Comparison of ENCODE assay signal across 1 cellular context in the genomic region with DNA sequence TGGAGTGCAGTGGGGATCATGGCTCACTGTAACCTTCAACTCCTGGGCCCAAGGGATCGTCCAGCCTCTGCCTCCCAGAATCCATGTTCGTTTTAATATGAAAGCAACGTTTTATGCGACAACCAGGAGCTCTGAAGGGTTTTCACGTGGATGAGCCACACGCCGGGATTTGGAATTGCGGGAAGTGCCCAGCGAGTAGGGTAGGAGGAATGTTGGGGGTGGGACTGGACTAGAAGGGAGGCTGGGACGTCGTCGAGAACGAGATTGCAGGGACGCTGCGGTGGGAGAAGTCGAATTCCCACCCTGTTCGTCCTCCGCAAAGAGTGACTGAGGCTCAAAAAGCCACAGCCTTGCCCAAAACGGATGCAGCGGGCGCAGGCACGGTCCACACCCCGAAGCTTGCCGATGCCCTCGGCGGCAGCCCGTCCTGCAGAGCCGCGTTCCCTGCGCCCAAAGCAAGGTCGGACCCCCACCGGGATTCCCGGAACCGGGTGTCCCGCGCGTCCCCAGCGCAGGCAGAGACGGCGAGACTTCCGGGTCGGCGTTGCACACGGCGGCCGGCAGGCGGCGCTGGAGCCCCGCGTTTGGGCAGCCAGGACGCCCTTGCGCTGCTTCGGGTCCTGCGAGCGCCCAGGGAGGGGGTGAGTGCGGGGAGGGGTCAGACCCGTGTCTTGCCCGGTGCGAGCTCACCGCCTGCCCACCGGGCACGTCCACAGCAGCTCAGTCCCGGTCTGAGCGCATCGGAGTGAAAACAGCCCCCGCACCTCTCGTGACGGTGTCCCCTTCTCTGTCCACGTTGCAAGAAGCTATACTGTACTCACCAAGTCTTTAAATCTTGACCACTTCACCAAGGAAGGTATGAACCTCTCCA.
TF ChIP-seq lines count a peak whose summit lies in the region.

No MANE protein-coding gene starts in this region.

TF ChIP-seq in HepG2, 621 proteins besides CTCF, POLR2A, EP300 and RAD21 (continued from another document and continues in another):
- TF ChIP-seq ATF1 (CRISPR knock-in tag; IDR thresholded peaks at IDR 0.05) (no peak), TOPORS (CRISPR knock-in tag; IDR thresholded peaks at IDR 0.05) (no peak; the same call in 1 of the 2 replicates), RFX3 (CRISPR knock-in tag; IDR thresholded peaks at IDR 0.05) (no peak), ZNF652 (CRISPR knock-in tag; IDR thresholded peaks at IDR 0.05; ENCODE audit: borderline replicate concordance, low read depth) (no peak), HNF4A (CRISPR knock-in tag; IDR thresholded peaks at IDR 0.05) (peak; percentile 50; the same call in 1 of the 2 replicates), ZNF367 (CRISPR knock-in tag; IDR thresholded peaks at IDR 0.05; ENCODE audit: borderline replicate concordance) (0 out of 2 replicates have a peak, but pooled peaks have one; percentile 62), MIER3 (CRISPR knock-in tag; IDR thresholded peaks at IDR 0.05; ENCODE audit: borderline replicate concordance) (peak; percentile 98; the same call in 1 of the 2 replicates), REPIN1 (CRISPR knock-in tag; IDR thresholded peaks at IDR 0.05; ENCODE audit: borderline replicate concordance, low read depth) (peak; percentile 95), MED1 (CRISPR knock-in tag; IDR thresholded peaks at IDR 0.05) (peak; percentile 84), U2AF1 (optimal IDR thresholded peaks at IDR 0.05; ENCODE audit: low read depth, low read length) (no peak), NFE2 (CRISPR knock-in tag; IDR thresholded peaks at IDR 0.05) (no peak), ZNF543 (CRISPR knock-in tag; IDR thresholded peaks at IDR 0.05) (0 out of 2 replicates have a peak, but pooled peaks have one; percentile 81), DMAP1 (CRISPR knock-in tag; IDR thresholded peaks at IDR 0.05) (peak; percentile 87), NAIF1 (CRISPR knock-in tag; IDR thresholded peaks at IDR 0.05; ENCODE audit: borderline replicate concordance) (peak; percentile 83; the same call in 1 of the 2 replicates), ZNF180 (CRISPR knock-in tag; IDR thresholded peaks at IDR 0.05; ENCODE audit: borderline replicate concordance, low read depth) (no peak), CREB1 (IDR thresholded peaks at IDR 0.05) (no peak), CREB1 (CRISPR knock-in tag; IDR thresholded peaks at IDR 0.05) (no peak), CENPX (CRISPR knock-in tag; IDR thresholded peaks at IDR 0.05) (no peak), ZNF317 (CRISPR knock-in tag; IDR thresholded peaks at IDR 0.05) (peak; percentile 82), KDM1A (CRISPR knock-in tag; IDR thresholded peaks at IDR 0.05) (peak; percentile 71; the same call in 1 of the 2 replicates), SRSF4 (IDR thresholded peaks at IDR 0.05; ENCODE audit: low read depth, low read length, poor library complexity, severe bottlenecking) (no peak)
- TF ChIP-seq, protein P1, sequence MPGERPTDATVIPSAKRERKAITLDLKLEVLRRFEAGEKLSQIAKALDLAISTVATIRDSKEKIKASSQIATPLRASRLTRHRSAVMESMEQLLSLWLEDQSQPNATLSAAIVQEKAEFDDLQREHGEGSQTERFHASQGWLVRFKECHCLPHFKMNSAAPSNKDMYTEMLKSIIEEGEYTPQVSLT (CRISPR knock-in tag; IDR thresholded peaks at IDR 0.05; ENCODE audit: borderline replicate concordance, low read depth): no peak; the same call in 1 of the 2 replicates
- TF ChIP-seq, protein P2, sequence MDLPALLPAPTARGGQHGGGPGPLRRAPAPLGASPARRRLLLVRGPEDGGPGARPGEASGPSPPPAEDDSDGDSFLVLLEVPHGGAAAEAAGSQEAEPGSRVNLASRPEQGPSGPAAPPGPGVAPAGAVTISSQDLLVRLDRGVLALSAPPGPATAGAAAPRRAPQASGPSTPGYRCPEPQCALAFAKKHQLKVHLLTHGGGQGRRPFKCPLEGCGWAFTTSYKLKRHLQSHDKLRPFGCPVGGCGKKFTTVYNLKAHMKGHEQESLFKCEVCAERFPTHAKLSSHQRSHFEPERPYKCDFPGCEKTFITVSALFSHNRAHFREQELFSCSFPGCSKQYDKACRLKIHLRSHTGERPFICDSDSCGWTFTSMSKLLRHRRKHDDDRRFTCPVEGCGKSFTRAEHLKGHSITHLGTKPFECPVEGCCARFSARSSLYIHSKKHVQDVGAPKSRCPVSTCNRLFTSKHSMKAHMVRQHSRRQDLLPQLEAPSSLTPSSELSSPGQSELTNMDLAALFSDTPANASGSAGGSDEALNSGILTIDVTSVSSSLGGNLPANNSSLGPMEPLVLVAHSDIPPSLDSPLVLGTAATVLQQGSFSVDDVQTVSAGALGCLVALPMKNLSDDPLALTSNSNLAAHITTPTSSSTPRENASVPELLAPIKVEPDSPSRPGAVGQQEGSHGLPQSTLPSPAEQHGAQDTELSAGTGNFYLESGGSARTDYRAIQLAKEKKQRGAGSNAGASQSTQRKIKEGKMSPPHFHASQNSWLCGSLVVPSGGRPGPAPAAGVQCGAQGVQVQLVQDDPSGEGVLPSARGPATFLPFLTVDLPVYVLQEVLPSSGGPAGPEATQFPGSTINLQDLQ (CRISPR knock-in tag; IDR thresholded peaks at IDR 0.05): peak; percentile 93; the same call in 1 of the 2 replicates
- TF ChIP-seq, protein P3, sequence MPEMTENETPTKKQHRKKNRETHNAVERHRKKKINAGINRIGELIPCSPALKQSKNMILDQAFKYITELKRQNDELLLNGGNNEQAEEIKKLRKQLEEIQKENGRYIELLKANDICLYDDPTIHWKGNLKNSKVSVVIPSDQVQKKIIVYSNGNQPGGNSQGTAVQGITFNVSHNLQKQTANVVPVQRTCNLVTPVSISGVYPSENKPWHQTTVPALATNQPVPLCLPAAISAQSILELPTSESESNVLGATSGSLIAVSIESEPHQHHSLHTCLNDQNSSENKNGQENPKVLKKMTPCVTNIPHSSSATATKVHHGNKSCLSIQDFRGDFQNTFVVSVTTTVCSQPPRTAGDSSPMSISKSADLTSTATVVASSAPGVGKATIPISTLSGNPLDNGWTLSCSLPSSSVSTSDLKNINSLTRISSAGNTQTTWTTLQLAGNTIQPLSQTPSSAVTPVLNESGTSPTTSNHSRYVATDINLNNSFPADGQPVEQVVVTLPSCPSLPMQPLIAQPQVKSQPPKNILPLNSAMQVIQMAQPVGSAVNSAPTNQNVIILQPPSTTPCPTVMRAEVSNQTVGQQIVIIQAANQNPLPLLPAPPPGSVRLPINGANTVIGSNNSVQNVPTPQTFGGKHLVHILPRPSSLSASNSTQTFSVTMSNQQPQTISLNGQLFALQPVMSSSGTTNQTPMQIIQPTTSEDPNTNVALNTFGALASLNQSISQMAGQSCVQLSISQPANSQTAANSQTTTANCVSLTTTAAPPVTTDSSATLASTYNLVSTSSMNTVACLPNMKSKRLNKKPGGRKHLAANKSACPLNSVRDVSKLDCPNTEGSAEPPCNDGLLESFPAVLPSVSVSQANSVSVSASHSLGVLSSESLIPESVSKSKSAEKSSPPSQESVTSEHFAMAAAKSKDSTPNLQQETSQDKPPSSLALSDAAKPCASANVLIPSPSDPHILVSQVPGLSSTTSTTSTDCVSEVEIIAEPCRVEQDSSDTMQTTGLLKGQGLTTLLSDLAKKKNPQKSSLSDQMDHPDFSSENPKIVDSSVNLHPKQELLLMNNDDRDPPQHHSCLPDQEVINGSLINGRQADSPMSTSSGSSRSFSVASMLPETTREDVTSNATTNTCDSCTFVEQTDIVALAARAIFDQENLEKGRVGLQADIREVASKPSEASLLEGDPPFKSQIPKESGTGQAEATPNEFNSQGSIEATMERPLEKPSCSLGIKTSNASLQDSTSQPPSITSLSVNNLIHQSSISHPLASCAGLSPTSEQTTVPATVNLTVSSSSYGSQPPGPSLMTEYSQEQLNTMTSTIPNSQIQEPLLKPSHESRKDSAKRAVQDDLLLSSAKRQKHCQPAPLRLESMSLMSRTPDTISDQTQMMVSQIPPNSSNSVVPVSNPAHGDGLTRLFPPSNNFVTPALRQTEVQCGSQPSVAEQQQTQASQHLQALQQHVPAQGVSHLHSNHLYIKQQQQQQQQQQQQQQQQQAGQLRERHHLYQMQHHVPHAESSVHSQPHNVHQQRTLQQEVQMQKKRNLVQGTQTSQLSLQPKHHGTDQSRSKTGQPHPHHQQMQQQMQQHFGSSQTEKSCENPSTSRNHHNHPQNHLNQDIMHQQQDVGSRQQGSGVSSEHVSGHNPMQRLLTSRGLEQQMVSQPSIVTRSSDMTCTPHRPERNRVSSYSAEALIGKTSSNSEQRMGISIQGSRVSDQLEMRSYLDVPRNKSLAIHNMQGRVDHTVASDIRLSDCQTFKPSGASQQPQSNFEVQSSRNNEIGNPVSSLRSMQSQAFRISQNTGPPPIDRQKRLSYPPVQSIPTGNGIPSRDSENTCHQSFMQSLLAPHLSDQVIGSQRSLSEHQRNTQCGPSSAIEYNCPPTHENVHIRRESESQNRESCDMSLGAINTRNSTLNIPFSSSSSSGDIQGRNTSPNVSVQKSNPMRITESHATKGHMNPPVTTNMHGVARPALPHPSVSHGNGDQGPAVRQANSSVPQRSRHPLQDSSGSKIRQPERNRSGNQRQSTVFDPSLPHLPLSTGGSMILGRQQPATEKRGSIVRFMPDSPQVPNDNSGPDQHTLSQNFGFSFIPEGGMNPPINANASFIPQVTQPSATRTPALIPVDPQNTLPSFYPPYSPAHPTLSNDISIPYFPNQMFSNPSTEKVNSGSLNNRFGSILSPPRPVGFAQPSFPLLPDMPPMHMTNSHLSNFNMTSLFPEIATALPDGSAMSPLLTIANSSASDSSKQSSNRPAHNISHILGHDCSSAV (CRISPR knock-in tag; IDR thresholded peaks at IDR 0.05; ENCODE audit: borderline replicate concordance): peak; percentile 49; the same call in 1 of the 2 replicates
- TF ChIP-seq, protein P4, sequence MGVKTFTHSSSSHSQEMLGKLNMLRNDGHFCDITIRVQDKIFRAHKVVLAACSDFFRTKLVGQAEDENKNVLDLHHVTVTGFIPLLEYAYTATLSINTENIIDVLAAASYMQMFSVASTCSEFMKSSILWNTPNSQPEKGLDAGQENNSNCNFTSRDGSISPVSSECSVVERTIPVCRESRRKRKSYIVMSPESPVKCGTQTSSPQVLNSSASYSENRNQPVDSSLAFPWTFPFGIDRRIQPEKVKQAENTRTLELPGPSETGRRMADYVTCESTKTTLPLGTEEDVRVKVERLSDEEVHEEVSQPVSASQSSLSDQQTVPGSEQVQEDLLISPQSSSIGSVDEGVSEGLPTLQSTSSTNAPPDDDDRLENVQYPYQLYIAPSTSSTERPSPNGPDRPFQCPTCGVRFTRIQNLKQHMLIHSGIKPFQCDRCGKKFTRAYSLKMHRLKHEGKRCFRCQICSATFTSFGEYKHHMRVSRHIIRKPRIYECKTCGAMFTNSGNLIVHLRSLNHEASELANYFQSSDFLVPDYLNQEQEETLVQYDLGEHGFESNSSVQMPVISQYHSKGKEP (CRISPR knock-in tag; IDR thresholded peaks at IDR 0.05): no peak
- TF ChIP-seq, protein P5, sequence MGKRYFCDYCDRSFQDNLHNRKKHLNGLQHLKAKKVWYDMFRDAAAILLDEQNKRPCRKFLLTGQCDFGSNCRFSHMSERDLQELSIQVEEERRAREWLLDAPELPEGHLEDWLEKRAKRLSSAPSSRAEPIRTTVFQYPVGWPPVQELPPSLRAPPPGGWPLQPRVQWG (CRISPR knock-in tag; IDR thresholded peaks at IDR 0.05; ENCODE audit: borderline replicate concordance, low read depth): no peak
- TF ChIP-seq, protein P6, sequence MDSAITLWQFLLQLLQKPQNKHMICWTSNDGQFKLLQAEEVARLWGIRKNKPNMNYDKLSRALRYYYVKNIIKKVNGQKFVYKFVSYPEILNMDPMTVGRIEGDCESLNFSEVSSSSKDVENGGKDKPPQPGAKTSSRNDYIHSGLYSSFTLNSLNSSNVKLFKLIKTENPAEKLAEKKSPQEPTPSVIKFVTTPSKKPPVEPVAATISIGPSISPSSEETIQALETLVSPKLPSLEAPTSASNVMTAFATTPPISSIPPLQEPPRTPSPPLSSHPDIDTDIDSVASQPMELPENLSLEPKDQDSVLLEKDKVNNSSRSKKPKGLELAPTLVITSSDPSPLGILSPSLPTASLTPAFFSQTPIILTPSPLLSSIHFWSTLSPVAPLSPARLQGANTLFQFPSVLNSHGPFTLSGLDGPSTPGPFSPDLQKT (CRISPR knock-in tag; IDR thresholded peaks at IDR 0.05; ENCODE audit: borderline replicate concordance): 0 out of 2 replicates have a peak, but pooled peaks have one; percentile 54
- TF ChIP-seq, protein P7, sequence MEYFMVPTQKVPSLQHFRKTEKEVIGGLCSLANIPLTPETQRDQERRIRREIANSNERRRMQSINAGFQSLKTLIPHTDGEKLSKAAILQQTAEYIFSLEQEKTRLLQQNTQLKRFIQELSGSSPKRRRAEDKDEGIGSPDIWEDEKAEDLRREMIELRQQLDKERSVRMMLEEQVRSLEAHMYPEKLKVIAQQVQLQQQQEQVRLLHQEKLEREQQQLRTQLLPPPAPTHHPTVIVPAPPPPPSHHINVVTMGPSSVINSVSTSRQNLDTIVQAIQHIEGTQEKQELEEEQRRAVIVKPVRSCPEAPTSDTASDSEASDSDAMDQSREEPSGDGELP (IDR thresholded peaks at IDR 0.05; ENCODE audit: borderline replicate concordance, low read depth): peak; percentile 41; the same call in 1 of the 2 replicates
- TF ChIP-seq, protein P8, sequence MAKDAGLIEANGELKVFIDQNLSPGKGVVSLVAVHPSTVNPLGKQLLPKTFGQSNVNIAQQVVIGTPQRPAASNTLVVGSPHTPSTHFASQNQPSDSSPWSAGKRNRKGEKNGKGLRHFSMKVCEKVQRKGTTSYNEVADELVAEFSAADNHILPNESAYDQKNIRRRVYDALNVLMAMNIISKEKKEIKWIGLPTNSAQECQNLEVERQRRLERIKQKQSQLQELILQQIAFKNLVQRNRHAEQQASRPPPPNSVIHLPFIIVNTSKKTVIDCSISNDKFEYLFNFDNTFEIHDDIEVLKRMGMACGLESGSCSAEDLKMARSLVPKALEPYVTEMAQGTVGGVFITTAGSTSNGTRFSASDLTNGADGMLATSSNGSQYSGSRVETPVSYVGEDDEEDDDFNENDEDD (CRISPR knock-in tag; IDR thresholded peaks at IDR 0.05; ENCODE audit: borderline replicate concordance): peak; percentile 87
- TF ChIP-seq, protein P9, sequence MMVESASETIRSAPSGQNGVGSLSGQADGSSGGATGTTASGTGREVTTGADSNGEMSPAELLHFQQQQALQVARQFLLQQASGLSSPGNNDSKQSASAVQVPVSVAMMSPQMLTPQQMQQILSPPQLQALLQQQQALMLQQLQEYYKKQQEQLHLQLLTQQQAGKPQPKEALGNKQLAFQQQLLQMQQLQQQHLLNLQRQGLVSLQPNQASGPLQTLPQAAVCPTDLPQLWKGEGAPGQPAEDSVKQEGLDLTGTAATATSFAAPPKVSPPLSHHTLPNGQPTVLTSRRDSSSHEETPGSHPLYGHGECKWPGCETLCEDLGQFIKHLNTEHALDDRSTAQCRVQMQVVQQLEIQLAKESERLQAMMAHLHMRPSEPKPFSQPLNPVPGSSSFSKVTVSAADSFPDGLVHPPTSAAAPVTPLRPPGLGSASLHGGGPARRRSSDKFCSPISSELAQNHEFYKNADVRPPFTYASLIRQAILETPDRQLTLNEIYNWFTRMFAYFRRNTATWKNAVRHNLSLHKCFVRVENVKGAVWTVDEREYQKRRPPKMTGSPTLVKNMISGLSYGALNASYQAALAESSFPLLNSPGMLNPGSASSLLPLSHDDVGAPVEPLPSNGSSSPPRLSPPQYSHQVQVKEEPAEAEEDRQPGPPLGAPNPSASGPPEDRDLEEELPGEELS (CRISPR knock-in tag; IDR thresholded peaks at IDR 0.05): peak; percentile 59
- TF ChIP-seq, protein P10, sequence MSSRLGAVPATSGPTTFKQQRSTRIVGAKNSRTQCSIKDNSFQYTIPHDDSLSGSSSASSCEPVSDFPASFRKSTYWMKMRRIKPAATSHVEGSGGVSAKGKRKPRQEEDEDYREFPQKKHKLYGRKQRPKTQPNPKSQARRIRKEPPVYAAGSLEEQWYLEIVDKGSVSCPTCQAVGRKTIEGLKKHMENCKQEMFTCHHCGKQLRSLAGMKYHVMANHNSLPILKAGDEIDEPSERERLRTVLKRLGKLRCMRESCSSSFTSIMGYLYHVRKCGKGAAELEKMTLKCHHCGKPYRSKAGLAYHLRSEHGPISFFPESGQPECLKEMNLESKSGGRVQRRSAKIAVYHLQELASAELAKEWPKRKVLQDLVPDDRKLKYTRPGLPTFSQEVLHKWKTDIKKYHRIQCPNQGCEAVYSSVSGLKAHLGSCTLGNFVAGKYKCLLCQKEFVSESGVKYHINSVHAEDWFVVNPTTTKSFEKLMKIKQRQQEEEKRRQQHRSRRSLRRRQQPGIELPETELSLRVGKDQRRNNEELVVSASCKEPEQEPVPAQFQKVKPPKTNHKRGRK (CRISPR knock-in tag; IDR thresholded peaks at IDR 0.05): peak; percentile 94
